In genomic region chr1:43997295-43997694, GRCh38 we compare ENCODE assay signal across 27 cellular contexts. TPM values are rescaled to one million over a fixed set of nuclear protein-coding genes. Genes with fewer than 3 reads are reported as not detected.
DNase-seq lines count a peak whose midpoint lies in the region; ATAC-seq, FAIRE-seq and TF ChIP-seq lines count a peak whose summit lies in the region.
"Had no signal": no experiment of that assay in that cellular context is flagged by ENCODE, and none has a peak within 500 bp of the region (broad histone marks: within the 10 kb centered on the region; RNA-seq: fewer than 3 reads in every experiment).

No MANE protein-coding gene starts in this region.

- no peak overlapping the region for H3K4me3 Mint-ChIP-seq in WTC11
- H3K4me3 Mint-ChIP-seq: activated naive CD4-positive, alpha-beta T cell treated with anti-CD3 and anti-CD28 coated beads for 36 hours; activated T-cell treated with anti-CD3 and anti-CD28 coated beads, Interleukin-2, amount 50 U/mL, for 24 hours; natural killer cell; T-helper 2 cell treated with Interferon-gamma antibody and Interleukin-4, amounts not matched to agents 5 μg/mL and 100 μg/mL, for 36 hours had no signal

- H4K20me1 ChIP-seq in mammary epithelial cell (ENCODE audit: insufficient read depth, low read length) (no peaks in the 10 kb centered on the region), HepG2 (ENCODE audit: insufficient read depth, low read length) (no peaks in the 10 kb centered on the region)
- H4K20me1 ChIP-seq: BLaER1 had no signal

- H3K4me1 Mint-ChIP-seq in WTC11 = peaks cover 20% of the 10 kb centered on the region

- in situ Hi-C loops in mammary epithelial cell (cut with MboI; ENCODE audit: low sequenced_read_pairs in 2 of 2) = no loop called here
- in situ Hi-C loops in HepG2 (cut with HindIII; ENCODE audit: extremely low pct_ligation_motif_present, low pct_unique_long_range_greater_than_20kb) = loop anchor here (5.0 kb wide), 1 partner anchor 35 kb away; the partner anchor contains the start of gene SLC6A9

- H3K36me3 Mint-ChIP-seq in WTC11 = peaks cover 9% of the 10 kb centered on the region
- H3K36me3 Mint-ChIP-seq: natural killer cell had no signal

- TF ChIP-seq RAD21 in HepG2 (CRISPR knock-in tag; IDR thresholded peaks at IDR 0.05) = no peak

- no peaks in the 10 kb centered on the region for H3K9me3 ChIP-seq in mammary epithelial cell (replicated peaks; ENCODE audit: insufficient read depth, low read length)
- no peaks in the 10 kb centered on the region for H3K9me3 ChIP-seq in breast epithelium
- no peaks in the 10 kb centered on the region for H3K9me3 ChIP-seq in HepG2 (ENCODE audit: low read length)
- H3K9me3 ChIP-seq: BLaER1, ovary, right lobe of liver, uterus had no signal

- H3K4me2 ChIP-seq in mammary epithelial cell (ENCODE audit: insufficient read depth, low read depth, low read length) = no peak overlapping the region
- no peak overlapping the region for H3K4me2 ChIP-seq in HepG2 (ENCODE audit: low read depth, low read length)

- H3K9me3 Mint-ChIP-seq in WTC11 = no peaks in the 10 kb centered on the region
- H3K9me3 Mint-ChIP-seq: activated naive CD4-positive, alpha-beta T cell treated with anti-CD3 and anti-CD28 coated beads for 36 hours; activated T-cell treated with anti-CD3 and anti-CD28 coated beads, Interleukin-2, amount 50 U/mL, for 24 hours; natural killer cell; T-helper 2 cell treated with Interferon-gamma antibody and Interleukin-4, amounts not matched to agents 5 μg/mL and 100 μg/mL, for 36 hours had no signal

- H3K4me3 ChIP-seq in mammary epithelial cell (replicated peaks in 1 of 3; ENCODE audit: insufficient read depth in 1 of 3, low read depth in 2 of 3, low read length in 3 of 3) (no peak overlapping the region), breast epithelium (no peak overlapping the region), HepG2 (replicated peaks in 1 of 3; ENCODE audit: insufficient read depth in 1 of 3, low read depth in 2 of 3, low read length in 3 of 3) (no peak overlapping the region)
- H3K4me3 ChIP-seq: BLaER1, ovary, right lobe of liver, uterus had no signal

- intact Hi-C loops in mammary epithelial cell (cut with micrococcal nuclease) = no loop called here
- intact Hi-C loops in breast epithelium (cut with DNase I; ENCODE audit: low total_unique reads) = loop anchor here (2.0 kb wide), 1 partner anchor 24 kb away; no protein-coding TSS in a partner anchor
- intact Hi-C loops in HepG2 (cut with micrococcal nuclease; ENCODE audit: unreplicated experiment) = no loop called here

- ATAC-seq in HepG2 (no peak), HG02763 (IDR thresholded peaks at IDR 0.05; ENCODE audit: unreplicated experiment) (no peak), WTC11 (no peak)
- ATAC-seq: natural killer cell had no signal

- H2AFZ ChIP-seq in mammary epithelial cell (ENCODE audit: low read depth, low read length) (no peak overlapping the region), HepG2 (ENCODE audit: low read length) (no peak overlapping the region)

- dilution Hi-C loops in mammary epithelial cell (cut with HindIII; ENCODE audit: low sequenced_read_pairs) = no loop called here

- H3K4me1 ChIP-seq in mammary epithelial cell (ENCODE audit: insufficient read depth, low read length) = peaks cover under 1% of the 10 kb centered on the region
- H3K4me1 ChIP-seq in breast epithelium = no peaks in the 10 kb centered on the region
- H3K4me1 ChIP-seq in HepG2 (ENCODE audit: insufficient read depth, low read length) = peaks cover 40% of the 10 kb centered on the region
- H3K4me1 ChIP-seq: right lobe of liver, uterus had no signal

- TF ChIP-seq POLR2A in breast epithelium (IDR thresholded peaks at IDR 0.05) = no peak
- TF ChIP-seq POLR2A in HepG2 (IDR thresholded peaks at IDR 0.05; ENCODE audit: insufficient read depth in 1 of 2, low read depth in 2 of 2, low read length in 2 of 2) = no peak

- H3K27ac ChIP-seq in mammary epithelial cell (ENCODE audit: insufficient read depth, low read depth, low read length) (no peak overlapping the region), breast epithelium (no peak overlapping the region), RWPE1 (peak overlapping the region; percentile 87), HepG2 (ENCODE audit: extremely low read length, insufficient read depth, low read length) (no peak overlapping the region)
- H3K27ac ChIP-seq: ovary, right lobe of liver had no signal

- no peak for TF ChIP-seq CTCF in mammary epithelial cell (conservative IDR thresholded peaks at IDR 0.05 in 1 of 2, IDR thresholded peaks at IDR 0.05 in 1 of 2; ENCODE audit: extremely low read depth in 1 of 2, insufficient read depth in 1 of 2, low read depth in 1 of 2, low read length in 2 of 2)
- TF ChIP-seq CTCF in breast epithelium (IDR thresholded peaks at IDR 0.05) = no peak
- TF ChIP-seq CTCF in RWPE1 (conservative IDR thresholded peaks at IDR 0.05; ENCODE audit: low read depth) = no peak
- no peak for TF ChIP-seq CTCF in HepG2 (CRISPR knock-in tag; IDR thresholded peaks at IDR 0.05)
- no peak for TF ChIP-seq CTCF in WTC11 (IDR thresholded peaks at IDR 0.05)
- no peak for TF ChIP-seq CTCF in GM20000 (IDR thresholded peaks at IDR 0.05; ENCODE audit: extremely low read depth, missing control alignments)

- peaks cover 14% of the 10 kb centered on the region for H3K27me3 Mint-ChIP-seq in WTC11 (ENCODE audit: low read depth)
- H3K27me3 Mint-ChIP-seq: activated T-cell treated with anti-CD3 and anti-CD28 coated beads, Interleukin-2, amount 50 U/mL, for 24 hours had no signal

- H3K27me3 ChIP-seq in mammary epithelial cell (ENCODE audit: insufficient read depth, low read length) (no peaks in the 10 kb centered on the region), breast epithelium (no peaks in the 10 kb centered on the region), HepG2 (ENCODE audit: control insufficient read depth in 1 of 2, insufficient read depth in 2 of 2, low read length in 2 of 2) (no peaks in the 10 kb centered on the region)
- H3K27me3 ChIP-seq: BLaER1, ovary, right lobe of liver, uterus had no signal

- TSS peak; percentile 20 for BruUV-seq in mammary epithelial cell (replicated peaks; lab: Mats Ljungman, UMichigan)
- no TSS peak for BruUV-seq in HepG2 (replicated peaks; lab: Mats Ljungman, UMichigan)

- H3K9ac ChIP-seq in mammary epithelial cell (ENCODE audit: insufficient read depth, low read length) (no peak overlapping the region), HepG2 (ENCODE audit: insufficient read depth, low read depth, low read length) (no peak overlapping the region)
- H3K9ac ChIP-seq: BLaER1 had no signal

- CTCF ChIA-PET in mammary epithelial cell (lab: Charles Lee; ENCODE audit: low non-redundant PET) = no interaction called here
- CTCF ChIA-PET in RWPE1 (lab: Yijun Ruan, JAX) = no interaction called here
- CTCF ChIA-PET in HepG2 (lab: Yijun Ruan, JAX; ENCODE audit: low intra/inter-chr PET ratio, low total read pairs) = no interaction called here
- CTCF ChIA-PET in WTC11 (lab: Charles Lee) = interaction anchor here (3.8 kb wide), 1 partner anchor 39 kb away, joined by 16 read pairs; no protein-coding TSS in a partner anchor

- POLR2A ChIA-PET in RWPE1 (lab: Yijun Ruan, JAX; ENCODE audit: low non-redundant PET) = no interaction called here
- POLR2A ChIA-PET in HepG2 (lab: Yijun Ruan, JAX) = no interaction called here
- POLR2A ChIA-PET in WTC11 (lab: Charles Lee) = no interaction called here

- H3K36me3 ChIP-seq in mammary epithelial cell (ENCODE audit: insufficient read depth, low read length) (peaks cover 2% of the 10 kb centered on the region), breast epithelium (no peaks in the 10 kb centered on the region), HepG2 (replicated peaks in 1 of 2; ENCODE audit: control insufficient read depth in 1 of 2, insufficient read depth in 2 of 2, low read length in 2 of 2) (peaks cover 4 to 17% of the 10 kb centered on the region in 2 experiments; a peak in 4 of 5 replicates)
- H3K36me3 ChIP-seq: BLaER1, ovary, right lobe of liver, uterus had no signal

- 98% methylated on average over 8 of the region's 13 CpGs for WGBS in mammary epithelial cell (ENCODE audit: low coverage, missing lambda C conversion rate)
- WGBS in HepG2 (ENCODE audit: low lambda C conversion rate) = 90% methylated on average over 2 of the region's 13 CpGs

- no peaks in the 10 kb centered on the region for H3K79me2 ChIP-seq in mammary epithelial cell (ENCODE audit: insufficient read depth, low read length)
- no peaks in the 10 kb centered on the region for H3K79me2 ChIP-seq in HepG2 (ENCODE audit: insufficient read depth, low read length)

- no peak for FAIRE-seq in HepG2 (lab: Jason Lieb, UNC)
- FAIRE-seq: D721Med, keratinocyte had no signal

- H3K27ac Mint-ChIP-seq in WTC11 = no peak overlapping the region
- H3K27ac Mint-ChIP-seq: activated naive CD4-positive, alpha-beta T cell treated with anti-CD3 and anti-CD28 coated beads for 36 hours; activated T-cell treated with anti-CD3 and anti-CD28 coated beads, Interleukin-2, amount 50 U/mL, for 24 hours; natural killer cell; T-helper 2 cell treated with Interferon-gamma antibody and Interleukin-4, amounts not matched to agents 5 μg/mL and 100 μg/mL, for 36 hours had no signal

- no peak for DNase-seq in mammary epithelial cell
- DNase-seq in breast epithelium (ENCODE audit: low spot score in 2 of 2) = no peak
- no peak for DNase-seq in RWPE1 (ENCODE audit: low spot score)
- DNase-seq in HepG2 (ENCODE audit: low spot score) = no peak
- no peak for DNase-seq in hippocampal formation (lab: John Stamatoyannopoulos, UW)
- no peak for DNase-seq in WTC11 (ENCODE audit: low spot score)
- no peak for DNase-seq in GM20000 (ENCODE audit: low spot score)
- DNase-seq: activated naive CD4-positive, alpha-beta T cell treated with anti-CD3 and anti-CD28 coated beads for 36 hours; activated T-cell treated with anti-CD3 and anti-CD28 coated beads, Interleukin-2, amount 50 U/mL, for 24 hours; amygdala; central memory CD4-positive, alpha-beta T cell; erythroblast; foreskin melanocyte; GDM1; hypothalamus; MM.1S; natural killer cell; NCI-H187 treated with DMSO at 0.1 percent for 48 hours; ovary; right lobe of liver; stimulated activated CD4-positive, alpha-beta T cell treated with anti-CD3 and anti-CD28 coated beads, Interleukin-15, amount 100 ng/mL, for 24 hours; uterus had no signal

- TF ChIP-seq EP300 in HepG2 (IDR thresholded peaks at IDR 0.05; ENCODE audit: low read depth in 2 of 2, low read length in 2 of 2) (no peak), HepG2 (CRISPR knock-in tag; IDR thresholded peaks at IDR 0.05; ENCODE audit: borderline replicate concordance) (no peak)

RNA-seq across cellular contexts. Expression of gene CCDC24, which starts 5.9 kb away (rescaled TPM):
- total RNA-seq in mammary epithelial cell = 10 to 100 TPM in 1 of 2 donors, 1 to 10 TPM in 1; 5.8 to 10.5 TPM
- polyA plus RNA-seq in mammary epithelial cell = 5.4 TPM
- polyA minus RNA-seq in mammary epithelial cell = 1.3 TPM
- 10 to 100 TPM in 2 of 3 donors, 1 to 10 TPM in 1; 5.4 to 12.5 (median 12.3) TPM for total RNA-seq in breast epithelium
- total RNA-seq in HepG2 (2016; rRNA removed; fragmentation: Illumina TruSeq; extraction: Trizol) = 2.2 and 2.9 TPM in 2 replicates
- total RNA-seq in HepG2 (2016; cell fraction: cytosol; rRNA removed; fragmentation: Illumina TruSeq; extraction: Trizol; ENCODE audit: low read depth) = 0.79 and 2.4 TPM in 2 replicates
- total RNA-seq in HepG2 (2016; cell fraction: insoluble cytoplasmic fraction; rRNA removed; fragmentation: Illumina TruSeq; extraction: Trizol) = 0.95 and 2.5 TPM in 2 replicates
- 1.8 and 2.6 TPM in 2 replicates for total RNA-seq in HepG2 (2016; cell fraction: membrane; rRNA removed; fragmentation: Illumina TruSeq; extraction: Trizol)
- 2.8 and 3.1 TPM in 2 replicates for total RNA-seq in HepG2 (2016; cell fraction: nucleus; rRNA removed; fragmentation: Illumina TruSeq; extraction: Trizol)
- 1.4 and 1.8 TPM in 2 replicates for polyA plus RNA-seq in HepG2 (2011; rRNA removed)
- polyA plus RNA-seq in HepG2 (2011; cell fraction: cytosol; rRNA removed) = 0.59 and 0.82 TPM in 2 replicates
- polyA plus RNA-seq in HepG2 (2011; cell fraction: nucleus; rRNA removed) = 8.4 and 10.6 TPM in 2 replicates
- polyA plus RNA-seq in HepG2 (2012) = 2.3 and 3.3 TPM in 2 replicates
- 1.3 and 1.8 TPM in 2 replicates for polyA plus RNA-seq in HepG2 (2016; cell fraction: cytosol; fragmentation: Illumina TruSeq; extraction: Trizol; ENCODE audit: low read depth)
- polyA plus RNA-seq in HepG2 (2016; cell fraction: insoluble cytoplasmic fraction; fragmentation: Illumina TruSeq; extraction: Trizol; ENCODE audit: low read depth) = 2.1 and 2.4 TPM in 2 replicates
- polyA plus RNA-seq in HepG2 (2016; cell fraction: membrane; fragmentation: Illumina TruSeq; extraction: Trizol; ENCODE audit: low read depth) = 1.7 and 2.2 TPM in 2 replicates
- polyA plus RNA-seq in HepG2 (2016; cell fraction: nucleus; fragmentation: Illumina TruSeq; extraction: Trizol; ENCODE audit: insufficient read depth, low read depth) = 4.7 and 6.9 TPM in 2 replicates
- 1.1 and 1.6 TPM in 2 replicates for polyA minus RNA-seq in HepG2 (2011; rRNA and poly(A)+ RNA removed; ENCODE audit: low replicate concordance)
- polyA minus RNA-seq in HepG2 (2011; cell fraction: cytosol; rRNA and poly(A)+ RNA removed) = not detected in 2 replicates
- 1.2 and 1.9 TPM in 2 replicates for polyA minus RNA-seq in HepG2 (2011; cell fraction: nucleus; rRNA and poly(A)+ RNA removed)
- total RNA-seq in WTC11 (2021) = 12.1 to 20.1 TPM (median 19.2 TPM) in 3 replicates

RNA-seq across cellular contexts. Expression of gene B4GALT2, which starts 18.3 kb away (rescaled TPM):
- total RNA-seq in mammary epithelial cell = 100 to 1,000 TPM in 1 of 2 donors, 10 to 100 TPM in 1; 88.2 to 103 TPM
- 71.7 TPM for polyA plus RNA-seq in mammary epithelial cell
- 102 TPM for polyA minus RNA-seq in mammary epithelial cell
- total RNA-seq in breast epithelium = 10 to 100 TPM; 19.8 to 49.9 (median 37.0) TPM
- total RNA-seq in HepG2 (2016; rRNA removed; fragmentation: Illumina TruSeq; extraction: Trizol) = 56.5 and 78.0 TPM in 2 replicates
- total RNA-seq in HepG2 (2016; cell fraction: cytosol; rRNA removed; fragmentation: Illumina TruSeq; extraction: Trizol; ENCODE audit: low read depth) = 81.0 and 86.5 TPM in 2 replicates
- 57.1 and 86.7 TPM in 2 replicates for total RNA-seq in HepG2 (2016; cell fraction: insoluble cytoplasmic fraction; rRNA removed; fragmentation: Illumina TruSeq; extraction: Trizol)
- total RNA-seq in HepG2 (2016; cell fraction: membrane; rRNA removed; fragmentation: Illumina TruSeq; extraction: Trizol) = 144 and 151 TPM in 2 replicates
- total RNA-seq in HepG2 (2016; cell fraction: nucleus; rRNA removed; fragmentation: Illumina TruSeq; extraction: Trizol) = 42.0 and 49.7 TPM in 2 replicates
- polyA plus RNA-seq in HepG2 (2011; rRNA removed) = 41.9 and 57.0 TPM in 2 replicates
- 39.2 and 66.4 TPM in 2 replicates for polyA plus RNA-seq in HepG2 (2011; cell fraction: cytosol; rRNA removed)
- 53.0 and 54.3 TPM in 2 replicates for polyA plus RNA-seq in HepG2 (2011; cell fraction: nucleus; rRNA removed)
- polyA plus RNA-seq in HepG2 (2012) = 40.1 and 41.5 TPM in 2 replicates
- 96.5 and 101 TPM in 2 replicates for polyA plus RNA-seq in HepG2 (2016; cell fraction: cytosol; fragmentation: Illumina TruSeq; extraction: Trizol; ENCODE audit: low read depth)
- 67.6 and 73.0 TPM in 2 replicates for polyA plus RNA-seq in HepG2 (2016; cell fraction: insoluble cytoplasmic fraction; fragmentation: Illumina TruSeq; extraction: Trizol; ENCODE audit: low read depth)
- 132 and 145 TPM in 2 replicates for polyA plus RNA-seq in HepG2 (2016; cell fraction: membrane; fragmentation: Illumina TruSeq; extraction: Trizol; ENCODE audit: low read depth)
- 86.0 and 90.4 TPM in 2 replicates for polyA plus RNA-seq in HepG2 (2016; cell fraction: nucleus; fragmentation: Illumina TruSeq; extraction: Trizol; ENCODE audit: insufficient read depth, low read depth)
- polyA minus RNA-seq in HepG2 (2011; rRNA and poly(A)+ RNA removed; ENCODE audit: low replicate concordance) = 52.0 and 94.8 TPM in 2 replicates
- polyA minus RNA-seq in HepG2 (2011; cell fraction: cytosol; rRNA and poly(A)+ RNA removed) = 24.3 and 27.3 TPM in 2 replicates
- polyA minus RNA-seq in HepG2 (2011; cell fraction: nucleus; rRNA and poly(A)+ RNA removed) = 13.7 and 15.8 TPM in 2 replicates
- total RNA-seq in WTC11 (2021) = 66.7 to 72.2 TPM (median 66.9 TPM) in 3 replicates

RNA-seq across cellular contexts. Expression of gene ATP6V0B, which starts 22.5 kb away (rescaled TPM):
- total RNA-seq in mammary epithelial cell (100 to 1,000 TPM in 1 of 2 donors, 10 to 100 TPM in 1; 84.4 to 127 TPM), breast epithelium (100 to 1,000 TPM; 131 to 156 (median 155) TPM), HepG2 (2016; rRNA removed; fragmentation: Illumina TruSeq; extraction: Trizol) (76.4 and 161 TPM in 2 replicates), WTC11 (2021) (108 to 115 TPM (median 110 TPM) in 3 replicates)
- polyA plus RNA-seq in mammary epithelial cell (199 TPM), HepG2 (2011; rRNA removed) (157 and 169 TPM in 2 replicates)
- 104 TPM for polyA minus RNA-seq in mammary epithelial cell
- 117 and 155 TPM in 2 replicates for total RNA-seq in HepG2 (2016; cell fraction: cytosol; rRNA removed; fragmentation: Illumina TruSeq; extraction: Trizol; ENCODE audit: low read depth)
- total RNA-seq in HepG2 (2016; cell fraction: insoluble cytoplasmic fraction; rRNA removed; fragmentation: Illumina TruSeq; extraction: Trizol) = 83.5 and 169 TPM in 2 replicates
- total RNA-seq in HepG2 (2016; cell fraction: membrane; rRNA removed; fragmentation: Illumina TruSeq; extraction: Trizol) = 125 and 145 TPM in 2 replicates
- 134 and 145 TPM in 2 replicates for total RNA-seq in HepG2 (2016; cell fraction: nucleus; rRNA removed; fragmentation: Illumina TruSeq; extraction: Trizol)
- polyA plus RNA-seq in HepG2 (2011; cell fraction: cytosol; rRNA removed) = 171 and 212 TPM in 2 replicates
- 191 and 208 TPM in 2 replicates for polyA plus RNA-seq in HepG2 (2011; cell fraction: nucleus; rRNA removed)
- polyA plus RNA-seq in HepG2 (2012) = 45.1 and 96.9 TPM in 2 replicates
- polyA plus RNA-seq in HepG2 (2016; cell fraction: cytosol; fragmentation: Illumina TruSeq; extraction: Trizol; ENCODE audit: low read depth) = 104 and 146 TPM in 2 replicates
- 64.0 and 66.5 TPM in 2 replicates for polyA plus RNA-seq in HepG2 (2016; cell fraction: insoluble cytoplasmic fraction; fragmentation: Illumina TruSeq; extraction: Trizol; ENCODE audit: low read depth)
- 95.1 and 113 TPM in 2 replicates for polyA plus RNA-seq in HepG2 (2016; cell fraction: membrane; fragmentation: Illumina TruSeq; extraction: Trizol; ENCODE audit: low read depth)
- polyA plus RNA-seq in HepG2 (2016; cell fraction: nucleus; fragmentation: Illumina TruSeq; extraction: Trizol; ENCODE audit: insufficient read depth, low read depth) = 218 and 233 TPM in 2 replicates
- polyA minus RNA-seq in HepG2 (2011; rRNA and poly(A)+ RNA removed; ENCODE audit: low replicate concordance) = 161 and 288 TPM in 2 replicates
- 33.1 and 37.3 TPM in 2 replicates for polyA minus RNA-seq in HepG2 (2011; cell fraction: cytosol; rRNA and poly(A)+ RNA removed)
- polyA minus RNA-seq in HepG2 (2011; cell fraction: nucleus; rRNA and poly(A)+ RNA removed) = 51.0 and 60.8 TPM in 2 replicates

RNA-seq across cellular contexts. Expression of gene DPH2, which starts 27.5 kb away (rescaled TPM):
- 10 to 100 TPM; 28.4 to 31.7 TPM for total RNA-seq in mammary epithelial cell
- 34.8 TPM for polyA plus RNA-seq in mammary epithelial cell
- polyA minus RNA-seq in mammary epithelial cell = 34.2 TPM
- total RNA-seq in breast epithelium = 10 to 100 TPM; 16.2 to 22.0 (median 18.3) TPM
- total RNA-seq in HepG2 (2016; rRNA removed; fragmentation: Illumina TruSeq; extraction: Trizol) = 38.3 and 40.5 TPM in 2 replicates
- 15.2 TPM in 2 replicates for total RNA-seq in HepG2 (2016; cell fraction: cytosol; rRNA removed; fragmentation: Illumina TruSeq; extraction: Trizol; ENCODE audit: low read depth)
- total RNA-seq in HepG2 (2016; cell fraction: insoluble cytoplasmic fraction; rRNA removed; fragmentation: Illumina TruSeq; extraction: Trizol) = 33.0 and 37.1 TPM in 2 replicates
- total RNA-seq in HepG2 (2016; cell fraction: membrane; rRNA removed; fragmentation: Illumina TruSeq; extraction: Trizol) = 43.0 and 46.2 TPM in 2 replicates
- 21.9 and 28.3 TPM in 2 replicates for total RNA-seq in HepG2 (2016; cell fraction: nucleus; rRNA removed; fragmentation: Illumina TruSeq; extraction: Trizol)
- polyA plus RNA-seq in HepG2 (2011; rRNA removed) = 32.2 and 39.3 TPM in 2 replicates
- 29.8 and 30.1 TPM in 2 replicates for polyA plus RNA-seq in HepG2 (2011; cell fraction: cytosol; rRNA removed)
- polyA plus RNA-seq in HepG2 (2011; cell fraction: nucleus; rRNA removed) = 143 and 148 TPM in 2 replicates
- 16.3 and 20.7 TPM in 2 replicates for polyA plus RNA-seq in HepG2 (2012)
- 16.6 and 18.7 TPM in 2 replicates for polyA plus RNA-seq in HepG2 (2016; cell fraction: cytosol; fragmentation: Illumina TruSeq; extraction: Trizol; ENCODE audit: low read depth)
- 33.1 and 38.5 TPM in 2 replicates for polyA plus RNA-seq in HepG2 (2016; cell fraction: insoluble cytoplasmic fraction; fragmentation: Illumina TruSeq; extraction: Trizol; ENCODE audit: low read depth)
- 41.7 and 43.1 TPM in 2 replicates for polyA plus RNA-seq in HepG2 (2016; cell fraction: membrane; fragmentation: Illumina TruSeq; extraction: Trizol; ENCODE audit: low read depth)
- polyA plus RNA-seq in HepG2 (2016; cell fraction: nucleus; fragmentation: Illumina TruSeq; extraction: Trizol; ENCODE audit: insufficient read depth, low read depth) = 50.3 and 52.5 TPM in 2 replicates
- 71.2 and 144 TPM in 2 replicates for polyA minus RNA-seq in HepG2 (2011; rRNA and poly(A)+ RNA removed; ENCODE audit: low replicate concordance)
- 10.3 and 13.5 TPM in 2 replicates for polyA minus RNA-seq in HepG2 (2011; cell fraction: cytosol; rRNA and poly(A)+ RNA removed)
- polyA minus RNA-seq in HepG2 (2011; cell fraction: nucleus; rRNA and poly(A)+ RNA removed) = 36.7 and 43.0 TPM in 2 replicates
- 47.6 to 57.5 TPM (median 51.5 TPM) in 3 replicates for total RNA-seq in WTC11 (2021)

RNA-seq across cellular contexts. Expression of gene SLC6A9, which starts 34.0 kb away (rescaled TPM):
- total RNA-seq in mammary epithelial cell (10 to 100 TPM; 32.5 to 54.0 TPM), breast epithelium (1 to 10 TPM in 2 of 3 donors, under 1 TPM in 1; 0.32 to 5.1 (median 3.9) TPM), HepG2 (2016; rRNA removed; fragmentation: Illumina TruSeq; extraction: Trizol) (4.8 and 8.5 TPM in 2 replicates), WTC11 (2021) (10.2 to 14.4 TPM (median 12.5 TPM) in 3 replicates)
- polyA plus RNA-seq in mammary epithelial cell (12.9 TPM), HepG2 (2011; rRNA removed) (9.9 and 16.1 TPM in 2 replicates)
- 39.3 TPM for polyA minus RNA-seq in mammary epithelial cell
- 1.5 and 2.2 TPM in 2 replicates for total RNA-seq in HepG2 (2016; cell fraction: cytosol; rRNA removed; fragmentation: Illumina TruSeq; extraction: Trizol; ENCODE audit: low read depth)
- 3.6 and 8.3 TPM in 2 replicates for total RNA-seq in HepG2 (2016; cell fraction: insoluble cytoplasmic fraction; rRNA removed; fragmentation: Illumina TruSeq; extraction: Trizol)
- 5.1 and 6.1 TPM in 2 replicates for total RNA-seq in HepG2 (2016; cell fraction: membrane; rRNA removed; fragmentation: Illumina TruSeq; extraction: Trizol)
- total RNA-seq in HepG2 (2016; cell fraction: nucleus; rRNA removed; fragmentation: Illumina TruSeq; extraction: Trizol) = 11.0 and 14.1 TPM in 2 replicates
- polyA plus RNA-seq in HepG2 (2011; cell fraction: cytosol; rRNA removed) = 7.9 and 8.4 TPM in 2 replicates
- polyA plus RNA-seq in HepG2 (2011; cell fraction: nucleus; rRNA removed) = 33.5 and 37.5 TPM in 2 replicates
- polyA plus RNA-seq in HepG2 (2012) = 11.7 and 19.4 TPM in 2 replicates
- 2.5 TPM in 2 replicates for polyA plus RNA-seq in HepG2 (2016; cell fraction: cytosol; fragmentation: Illumina TruSeq; extraction: Trizol; ENCODE audit: low read depth)
- polyA plus RNA-seq in HepG2 (2016; cell fraction: insoluble cytoplasmic fraction; fragmentation: Illumina TruSeq; extraction: Trizol; ENCODE audit: low read depth) = 5.1 and 6.9 TPM in 2 replicates
- polyA plus RNA-seq in HepG2 (2016; cell fraction: membrane; fragmentation: Illumina TruSeq; extraction: Trizol; ENCODE audit: low read depth) = 5.7 and 5.9 TPM in 2 replicates
- 20.8 and 22.7 TPM in 2 replicates for polyA plus RNA-seq in HepG2 (2016; cell fraction: nucleus; fragmentation: Illumina TruSeq; extraction: Trizol; ENCODE audit: insufficient read depth, low read depth)
- 32.9 and 95.0 TPM in 2 replicates for polyA minus RNA-seq in HepG2 (2011; rRNA and poly(A)+ RNA removed; ENCODE audit: low replicate concordance)
- polyA minus RNA-seq in HepG2 (2011; cell fraction: cytosol; rRNA and poly(A)+ RNA removed) = 7.2 and 7.7 TPM in 2 replicates
- polyA minus RNA-seq in HepG2 (2011; cell fraction: nucleus; rRNA and poly(A)+ RNA removed) = 11.1 and 11.3 TPM in 2 replicates
